In genomic region chr10:122500726-122501125, GRCh38 we compare ENCODE assay signal across 14 cellular contexts. TPM values are rescaled to one million over a fixed set of nuclear protein-coding genes. Genes with fewer than 3 reads are reported as not detected.
A peak's percentile ranks its signal among the peaks of the same experiment; 100 is the strongest.
DNase-seq lines count a peak whose midpoint lies in the region; ATAC-seq and TF ChIP-seq lines count a peak whose summit lies in the region.
"Had no signal": no experiment of that assay in that cellular context is flagged by ENCODE, and none has a peak within 500 bp of the region (broad histone marks: within the 10 kb centered on the region; RNA-seq: fewer than 3 reads in every experiment).

No MANE protein-coding gene starts in this region.

- H3K36me3 ChIP-seq in esophagus squamous epithelium (no peaks in the 10 kb centered on the region), trophoblast cell (ENCODE audit: control insufficient read depth in 1 of 2, insufficient read depth in 2 of 2, low read length in 2 of 2) (peaks cover 4 to 6% of the 10 kb centered on the region in 2 experiments), tibial artery (no peaks in the 10 kb centered on the region), colonic mucosa (no peaks in the 10 kb centered on the region)
- H3K36me3 ChIP-seq in naive thymus-derived CD4-positive, alpha-beta T cell (ENCODE audit: control insufficient read depth in 2 of 3, insufficient read depth in 3 of 3, low read length in 3 of 3): no peaks in the 10 kb centered on the region

- H3K4me3 ChIP-seq in esophagus squamous epithelium: no peak overlapping the region
- H3K4me3 ChIP-seq in trophoblast cell (ENCODE audit: low read depth, low read length): no peak overlapping the region
- no peak overlapping the region for H3K4me3 ChIP-seq in tibial artery
- no peak overlapping the region for H3K4me3 ChIP-seq in colonic mucosa
- no peak overlapping the region for H3K4me3 ChIP-seq in naive thymus-derived CD4-positive, alpha-beta T cell (ENCODE audit: low read length)

- H2BK5ac ChIP-seq in trophoblast cell (ENCODE audit: low read depth, low read length, poor library complexity): no peak overlapping the region

- no peak overlapping the region for H4K8ac ChIP-seq in trophoblast cell (ENCODE audit: low read depth, low read length)

- POLR2A ChIA-PET in naive thymus-derived CD4-positive, alpha-beta T cell (lab: Charles Lee): no interaction called here

- no peak overlapping the region for H3K4me3 Mint-ChIP-seq in naive thymus-derived CD4-positive, alpha-beta T cell
- H3K4me3 Mint-ChIP-seq: CD4-positive, CD25-positive, alpha-beta regulatory T cell had no signal

- no peak overlapping the region for H2AFZ ChIP-seq in trophoblast cell (ENCODE audit: insufficient read depth, low read length, poor library complexity)

- intact Hi-C loops in esophagus squamous epithelium (cut with DNase I) (no loop called here), tibial artery (cut with DNase I; ENCODE audit: low total_unique reads) (no loop called here), colonic mucosa (cut with DNase I) (no loop called here)
- intact Hi-C loops in naive thymus-derived CD4-positive, alpha-beta T cell (cut with micrococcal nuclease): no loop called here

- H3K9me3 Mint-ChIP-seq in naive thymus-derived CD4-positive, alpha-beta T cell: no peaks in the 10 kb centered on the region
- H3K9me3 Mint-ChIP-seq: CD4-positive, CD25-positive, alpha-beta regulatory T cell had no signal

- H3K36me3 Mint-ChIP-seq in naive thymus-derived CD4-positive, alpha-beta T cell: no peaks in the 10 kb centered on the region
- H3K36me3 Mint-ChIP-seq: CD4-positive, CD25-positive, alpha-beta regulatory T cell had no signal

- peaks cover 0 to 14% (median 0%) of the 10 kb centered on the region in 5 donors for H3K27me3 Mint-ChIP-seq in naive thymus-derived CD4-positive, alpha-beta T cell

- no peaks in the 10 kb centered on the region for H3K79me2 ChIP-seq in trophoblast cell (ENCODE audit: control insufficient read depth, insufficient read depth, low read length, poor library complexity)

- TF ChIP-seq POLR2A in esophagus squamous epithelium (IDR thresholded peaks at IDR 0.05): no peak

- no peak overlapping the region for H2AK5ac ChIP-seq in trophoblast cell (ENCODE audit: low read length)

- no peak overlapping the region for H4K12ac ChIP-seq in trophoblast cell (ENCODE audit: low read depth, low read length)

- H3K9ac ChIP-seq in trophoblast cell (ENCODE audit: low read length) (no peak overlapping the region), colonic mucosa (ENCODE audit: low read depth in 2 of 2, low read length in 2 of 2) (no peak overlapping the region)

- no peaks in the 10 kb centered on the region for H3K27me3 ChIP-seq in esophagus squamous epithelium
- H3K27me3 ChIP-seq in trophoblast cell (ENCODE audit: insufficient read depth, low read length): no peaks in the 10 kb centered on the region
- H3K27me3 ChIP-seq in tibial artery: no peaks in the 10 kb centered on the region
- H3K27me3 ChIP-seq in colonic mucosa: no peaks in the 10 kb centered on the region
- no peaks in the 10 kb centered on the region for H3K27me3 ChIP-seq in naive thymus-derived CD4-positive, alpha-beta T cell (ENCODE audit: control insufficient read depth in 2 of 2, insufficient read depth in 2 of 2, low read length in 2 of 2)

- TF ChIP-seq CTCF in esophagus squamous epithelium (IDR thresholded peaks at IDR 0.05) (no peak), tibial artery (IDR thresholded peaks at IDR 0.05) (no peak), colonic mucosa (IDR thresholded peaks at IDR 0.05) (no peak)

- no peak overlapping the region for H3K18ac ChIP-seq in trophoblast cell (ENCODE audit: low read length)

- no peak overlapping the region for H3K4ac ChIP-seq in trophoblast cell (ENCODE audit: low read depth, low read length)

- no peak overlapping the region for H3K27ac Mint-ChIP-seq in naive thymus-derived CD4-positive, alpha-beta T cell
- H3K27ac Mint-ChIP-seq: CD4-positive, CD25-positive, alpha-beta regulatory T cell had no signal

- H4K91ac ChIP-seq in trophoblast cell (ENCODE audit: low read depth, low read length): peak overlapping the region; percentile 2

- H3K4me1 Mint-ChIP-seq in naive thymus-derived CD4-positive, alpha-beta T cell: peaks cover 4 to 12% (median 9%) of the 10 kb centered on the region in 7 donors

- DNase-seq in caudate nucleus (lab: John Stamatoyannopoulos, UW): no peak
- DNase-seq in esophagus squamous epithelium (lab: John Stamatoyannopoulos, UW): no peak
- no peak for DNase-seq in trophoblast cell
- no peak for DNase-seq in tibial artery
- DNase-seq in colonic mucosa: no peak
- DNase-seq in naive thymus-derived CD4-positive, alpha-beta T cell: no peak
- DNase-seq in pons (ENCODE audit: low spot score): no peak
- no peak for DNase-seq in activated T-cell treated with anti-CD3 and anti-CD28 coated beads for 4 hours
- DNase-seq: CD4-positive, CD25-positive, alpha-beta regulatory T cell; DMS53; NCI-H1930; NCI-H526 treated with DMSO at 0.1 percent for 48 hours; SHP77 treated with DMSO at 0.1 percent for 48 hours had no signal

- CTCF ChIA-PET in naive thymus-derived CD4-positive, alpha-beta T cell (lab: Charles Lee): no interaction called here

- 90% methylated on average over 3 of the region's 6 CpGs; no CpG with 5 or more reads in 1 of the 2 donors for WGBS in esophagus squamous epithelium, 2 donors
- no CpG with 5 or more reads among the region's 6 CpGs for WGBS in trophoblast cell (ENCODE audit: extremely low coverage, insufficient coverage, insufficient read length)

- H3K27ac ChIP-seq in caudate nucleus (ENCODE audit: low read depth, low read length): peak overlapping the region; percentile 20
- H3K27ac ChIP-seq in esophagus squamous epithelium: peak overlapping the region in 3 of 4 donors; percentile 24 to 75 (median 28)
- no peak overlapping the region for H3K27ac ChIP-seq in trophoblast cell (ENCODE audit: low read depth, low read length)
- peak overlapping the region; percentile 65 to 91 for H3K27ac ChIP-seq in tibial artery
- H3K27ac ChIP-seq in colonic mucosa: no peak overlapping the region
- no peak overlapping the region for H3K27ac ChIP-seq in naive thymus-derived CD4-positive, alpha-beta T cell (ENCODE audit: low read depth, low read length)

- no peak overlapping the region for H3K23ac ChIP-seq in trophoblast cell (ENCODE audit: low read length)

- no peak overlapping the region for H3K4me2 ChIP-seq in trophoblast cell (ENCODE audit: low read length)

- H3K9me3 ChIP-seq in esophagus squamous epithelium (no peaks in the 10 kb centered on the region), trophoblast cell (ENCODE audit: insufficient read depth, low read depth, low read length) (no peaks in the 10 kb centered on the region), tibial artery (no peaks in the 10 kb centered on the region), colonic mucosa (no peaks in the 10 kb centered on the region)
- H3K9me3 ChIP-seq in naive thymus-derived CD4-positive, alpha-beta T cell (ENCODE audit: control insufficient read depth in 2 of 3, low read length in 3 of 3): no peaks in the 10 kb centered on the region

- peak overlapping the region; percentile 11 for H3K14ac ChIP-seq in trophoblast cell (ENCODE audit: low read length)

- H3K4me1 ChIP-seq in esophagus squamous epithelium (peaks cover 13 to 46% (median 25%) of the 10 kb centered on the region in 3 donors), trophoblast cell (ENCODE audit: control insufficient read depth in 1 of 2, insufficient read depth in 2 of 2, low read length in 2 of 2) (peaks cover 14 to 27% of the 10 kb centered on the region in 2 experiments), tibial artery (peaks cover 0 to 68% (median 45%) of the 10 kb centered on the region in 4 donors), colonic mucosa (no peaks in the 10 kb centered on the region)
- H3K4me1 ChIP-seq in naive thymus-derived CD4-positive, alpha-beta T cell (ENCODE audit: control insufficient read depth in 2 of 2, insufficient read depth in 2 of 2, low read length in 2 of 2): peaks cover 0 to 3% of the 10 kb centered on the region in 2 donors

- peaks cover 26% of the 10 kb centered on the region for H3K79me1 ChIP-seq in trophoblast cell (ENCODE audit: low read length)

- H2BK120ac ChIP-seq in trophoblast cell (ENCODE audit: insufficient read depth, low read length, poor library complexity): peak overlapping the region; percentile 21

- ATAC-seq in naive thymus-derived CD4-positive, alpha-beta T cell: no peak
- ATAC-seq: HCT116 had no signal

- H2BK12ac ChIP-seq in trophoblast cell (ENCODE audit: low read length): peak overlapping the region; percentile 29

RNA-seq across cellular contexts. Expression of gene HTRA1, which starts 39.4 kb away (rescaled TPM):
- total RNA-seq in esophagus squamous epithelium (10 to 100 TPM in 3 of 4 donors, 1 to 10 TPM in 1; 6.3 to 62.2 (median 25.8) TPM), colonic mucosa (10 to 100 TPM in 1 of 2 donors, 1 to 10 TPM in 1; 8.9 to 26.9 TPM)
- polyA plus RNA-seq in trophoblast cell (2013): 135 and 141 TPM in 2 replicates
- total RNA-seq in naive thymus-derived CD4-positive, alpha-beta T cell: under 1 TPM in 4 of 5 experiments, not detected in 1; 0.22 to 0.64 (median 0.40) TPM
- not detected for polyA plus RNA-seq in naive thymus-derived CD4-positive, alpha-beta T cell
- total RNA-seq: CD4-positive, CD25-positive, alpha-beta regulatory T cell had no signal
- polyA plus RNA-seq: CD4-positive, CD25-positive, alpha-beta regulatory T cell had no signal

RNA-seq across cellular contexts. Expression of gene ARMS2, which starts 46.3 kb away (rescaled TPM):
- total RNA-seq in esophagus squamous epithelium: not detected
- 0.07 and 0.12 TPM in 2 replicates for polyA plus RNA-seq in trophoblast cell (2013)
- total RNA-seq in colonic mucosa: not detected
- not detected for total RNA-seq in naive thymus-derived CD4-positive, alpha-beta T cell
- polyA plus RNA-seq in naive thymus-derived CD4-positive, alpha-beta T cell: not detected
- total RNA-seq: CD4-positive, CD25-positive, alpha-beta regulatory T cell had no signal
- polyA plus RNA-seq: CD4-positive, CD25-positive, alpha-beta regulatory T cell had no signal

RNA-seq across cellular contexts. Expression of gene DMBT1, which starts 59.8 kb away (rescaled TPM):
- total RNA-seq in esophagus squamous epithelium (1 to 10 TPM in 1 of 4 donors, under 1 TPM in 2, not detected in 1; under 0.01 to 5.1 (median 0.27) TPM), colonic mucosa (100 to 1,000 TPM in 1 of 2 donors, 10 to 100 TPM in 1; 33.6 to 165 TPM)
- polyA plus RNA-seq in trophoblast cell (2013): 0.07 TPM in 2 replicates
- total RNA-seq in naive thymus-derived CD4-positive, alpha-beta T cell: not detected
- not detected for polyA plus RNA-seq in naive thymus-derived CD4-positive, alpha-beta T cell
- total RNA-seq: CD4-positive, CD25-positive, alpha-beta regulatory T cell had no signal
- polyA plus RNA-seq: CD4-positive, CD25-positive, alpha-beta regulatory T cell had no signal

Comparison
In these comparisons a context has a peak if more than half of its experiments do, and no peak if none do; other contexts are left out.
1. H3K27ac ChIP-seq: peak in caudate nucleus (single experiment), esophagus squamous epithelium (3 of 4) and tibial artery (2 of 2); none in trophoblast cell (single experiment), colonic mucosa (single experiment) and naive thymus-derived CD4-positive, alpha-beta T cell (single experiment).
2. RNA of gene HTRA1, which starts 39.4 kb away (total RNA-seq): 6.3 to 62.2 TPM in esophagus squamous epithelium and 8.9 to 26.9 TPM in colonic mucosa; 0.22 to 0.64 TPM in naive thymus-derived CD4-positive, alpha-beta T cell; every median in the first group is over 4 times any median in the second.
3. RNA of gene DMBT1, which starts 59.8 kb away (total RNA-seq): 33.6 to 165 TPM in colonic mucosa; under 0.01 to 5.1 TPM in esophagus squamous epithelium and not detected in naive thymus-derived CD4-positive, alpha-beta T cell; every median in the first group is over 4 times any median in the second.